1 cellular context compared by ENCODE assay signal in the genomic region with DNA sequence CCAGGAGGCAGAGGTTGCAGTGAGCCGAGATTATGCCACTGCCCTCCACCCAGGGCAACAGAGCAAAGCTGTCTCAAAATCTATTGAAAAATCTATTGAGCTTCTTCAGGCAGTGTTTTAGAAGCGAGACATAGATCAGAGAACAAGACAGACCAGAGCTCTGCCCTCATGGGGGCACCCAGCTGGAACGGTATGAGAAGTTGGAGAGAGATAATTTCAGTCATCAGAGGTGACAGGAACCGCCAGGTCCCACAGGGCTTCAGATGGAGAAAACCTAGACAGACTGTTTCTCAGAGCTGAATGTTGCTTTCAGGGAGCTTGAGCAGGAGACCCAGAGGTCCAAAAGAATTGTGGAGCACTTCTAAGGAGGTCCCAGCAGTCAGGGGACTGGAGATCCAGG.
TF ChIP-seq lines count a peak whose summit lies in the region.

No MANE protein-coding gene starts in this region.

TF ChIP-seq in GM12878, 131 proteins besides CTCF, POLR2A, EP300 and RAD21 (continued from another document):
- TF ChIP-seq, protein P1, sequence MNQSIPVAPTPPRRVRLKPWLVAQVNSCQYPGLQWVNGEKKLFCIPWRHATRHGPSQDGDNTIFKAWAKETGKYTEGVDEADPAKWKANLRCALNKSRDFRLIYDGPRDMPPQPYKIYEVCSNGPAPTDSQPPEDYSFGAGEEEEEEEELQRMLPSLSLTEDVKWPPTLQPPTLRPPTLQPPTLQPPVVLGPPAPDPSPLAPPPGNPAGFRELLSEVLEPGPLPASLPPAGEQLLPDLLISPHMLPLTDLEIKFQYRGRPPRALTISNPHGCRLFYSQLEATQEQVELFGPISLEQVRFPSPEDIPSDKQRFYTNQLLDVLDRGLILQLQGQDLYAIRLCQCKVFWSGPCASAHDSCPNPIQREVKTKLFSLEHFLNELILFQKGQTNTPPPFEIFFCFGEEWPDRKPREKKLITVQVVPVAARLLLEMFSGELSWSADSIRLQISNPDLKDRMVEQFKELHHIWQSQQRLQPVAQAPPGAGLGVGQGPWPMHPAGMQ (IDR thresholded peaks at IDR 0.05; ENCODE audit: borderline replicate concordance): no peak
- 0 out of 2 replicates have a peak, but pooled peaks have one; percentile 33 for TF ChIP-seq PAX5 (IDR thresholded peaks at IDR 0.05; ENCODE audit: borderline replicate concordance, low read depth, low read length)
